Comparison of ENCODE assay signal across 10 cellular contexts in genomic region chr7:137999496-138000080, GRCh38. TPM values are rescaled to one million over a fixed set of nuclear protein-coding genes. Genes with fewer than 3 reads are reported as not detected.
DNase-seq lines count a peak whose midpoint lies in the region; ATAC-seq, FAIRE-seq and TF ChIP-seq lines count a peak whose summit lies in the region.
"Had no signal": no experiment of that assay in that cellular context is flagged by ENCODE, and none has a peak within 500 bp of the region (broad histone marks: within the 10 kb centered on the region; RNA-seq: fewer than 3 reads in every experiment).

No MANE protein-coding gene starts in this region.

- no peak for FAIRE-seq in H54 (lab: Jason Lieb, UNC)

- no peaks in the 10 kb centered on the region for H3K9me3 Mint-ChIP-seq in activated CD4-positive, alpha-beta T cell treated with anti-CD3 and anti-CD28 coated beads for 36 hours (ENCODE audit: low read depth)
- no peaks in the 10 kb centered on the region for H3K9me3 Mint-ChIP-seq in activated naive CD8-positive, alpha-beta T cell treated with anti-CD3 and anti-CD28 coated beads, Interleukin-2, amount 10 ng/mL, durations not matched to agents 7 days and 5 days

- H3K27ac ChIP-seq in subcutaneous abdominal adipose tissue (ENCODE audit: low read depth, low read length): peak overlapping the region; percentile 94

- peaks cover 14 to 58% (median 47%) of the 10 kb centered on the region in 5 donors for H3K4me1 ChIP-seq in subcutaneous abdominal adipose tissue (ENCODE audit: control insufficient read depth in 5 of 5, insufficient read depth in 5 of 5, low read length in 5 of 5)

- intact Hi-C loops in activated CD4-positive, alpha-beta T cell treated with anti-CD3 and anti-CD28 coated beads for 36 hours (cut with DNase I, micrococcal nuclease): loop anchor here (2.0 to 5.0 kb wide), 4 partner anchors 39 to 1341 kb away; partner anchors contain the start of genes TRIM24 (in 2 of the 2) and FMC1 (in 1 of the 2)
- intact Hi-C loops in sciatic nerve (cut with DNase I): no loop called here

- POLR2A ChIA-PET in activated CD4-positive, alpha-beta T cell treated with anti-CD3 and anti-CD28 coated beads for 36 hours (lab: Charles Lee): no interaction called here
- POLR2A ChIA-PET in activated naive CD8-positive, alpha-beta T cell treated with anti-CD3 and anti-CD28 coated beads, Interleukin-2, amount 10 ng/mL, durations not matched to agents 7 days and 5 days (lab: Charles Lee): interaction anchor here (0.8 to 1.0 kb wide), 3 partner anchors 64 to 96 kb away, joined by 3 to 6 read pairs (median 4); no protein-coding TSS in a partner anchor

- H3K27ac Mint-ChIP-seq in activated CD4-positive, alpha-beta T cell treated with anti-CD3 and anti-CD28 coated beads for 36 hours: peak overlapping the region; percentile 53
- no peak overlapping the region for H3K27ac Mint-ChIP-seq in activated naive CD8-positive, alpha-beta T cell treated with anti-CD3 and anti-CD28 coated beads, Interleukin-2, amount 10 ng/mL, durations not matched to agents 7 days and 5 days

- H3K4me3 Mint-ChIP-seq in activated CD4-positive, alpha-beta T cell treated with anti-CD3 and anti-CD28 coated beads for 36 hours: peak overlapping the region; percentile 82
- peak overlapping the region; percentile 92 for H3K4me3 Mint-ChIP-seq in activated naive CD8-positive, alpha-beta T cell treated with anti-CD3 and anti-CD28 coated beads, Interleukin-2, amount 10 ng/mL, durations not matched to agents 7 days and 5 days

- no peaks in the 10 kb centered on the region for H3K27me3 Mint-ChIP-seq in activated CD4-positive, alpha-beta T cell treated with anti-CD3 and anti-CD28 coated beads for 36 hours
- no peaks in the 10 kb centered on the region for H3K27me3 Mint-ChIP-seq in activated naive CD8-positive, alpha-beta T cell treated with anti-CD3 and anti-CD28 coated beads, Interleukin-2, amount 10 ng/mL, durations not matched to agents 7 days and 5 days

- H3K27me3 ChIP-seq in subcutaneous abdominal adipose tissue (ENCODE audit: control insufficient read depth in 5 of 5, insufficient read depth in 4 of 5, low read length in 5 of 5): no peaks in the 10 kb centered on the region

- no peak for ATAC-seq in activated CD4-positive, alpha-beta T cell treated with anti-CD3 and anti-CD28 coated beads for 36 hours
- ATAC-seq in activated naive CD8-positive, alpha-beta T cell treated with anti-CD3 and anti-CD28 coated beads, Interleukin-2, amount 10 ng/mL, durations not matched to agents 7 days and 5 days (ENCODE audit: low read depth): no peak
- no peak for ATAC-seq in sciatic nerve

- H3K4me1 Mint-ChIP-seq in activated CD4-positive, alpha-beta T cell treated with anti-CD3 and anti-CD28 coated beads for 36 hours: peaks cover 35% of the 10 kb centered on the region
- peaks cover 35% of the 10 kb centered on the region for H3K4me1 Mint-ChIP-seq in activated naive CD8-positive, alpha-beta T cell treated with anti-CD3 and anti-CD28 coated beads, Interleukin-2, amount 10 ng/mL, durations not matched to agents 7 days and 5 days

- peak overlapping the region; percentile 48 to 90 (median 72) for H3K9ac ChIP-seq in subcutaneous abdominal adipose tissue (ENCODE audit: low read length in 5 of 5)

- peaks cover 9% of the 10 kb centered on the region for H3K36me3 Mint-ChIP-seq in activated CD4-positive, alpha-beta T cell treated with anti-CD3 and anti-CD28 coated beads for 36 hours (ENCODE audit: low read depth)
- H3K36me3 Mint-ChIP-seq in activated naive CD8-positive, alpha-beta T cell treated with anti-CD3 and anti-CD28 coated beads, Interleukin-2, amount 10 ng/mL, durations not matched to agents 7 days and 5 days: peaks cover 11% of the 10 kb centered on the region

- TF ChIP-seq POLR2A in H54 (IDR thresholded peaks at IDR 0.05; ENCODE audit: low read depth, low read length): no peak

- no peaks in the 10 kb centered on the region for H3K36me3 ChIP-seq in subcutaneous abdominal adipose tissue (ENCODE audit: control insufficient read depth in 5 of 5, insufficient read depth in 5 of 5, low read length in 5 of 5)

- peak overlapping the region; percentile 95 for H3K4me3 ChIP-seq in iPS-18c (ENCODE audit: insufficient read depth, low read depth, low read length)
- peak overlapping the region; percentile 80 to 99 (median 84) for H3K4me3 ChIP-seq in subcutaneous abdominal adipose tissue (ENCODE audit: low read depth in 1 of 5, low read length in 5 of 5)

- H3K9me3 ChIP-seq in iPS-18c (ENCODE audit: control insufficient read depth, insufficient read depth, low read length) (no peaks in the 10 kb centered on the region), subcutaneous abdominal adipose tissue (ENCODE audit: control insufficient read depth in 5 of 5, low read length in 5 of 5) (no peaks in the 10 kb centered on the region)

- DNase-seq in activated CD4-positive, alpha-beta T cell treated with anti-CD3 and anti-CD28 coated beads for 36 hours: no peak
- no peak for DNase-seq in activated CD4-positive, alpha-beta T cell treated with anti-CD3 and anti-CD28 coated beads, Interleukin-2, amount 50 U/mL, for 48 hours
- no peak for DNase-seq in activated naive CD8-positive, alpha-beta T cell treated with anti-CD3 and anti-CD28 coated beads, Interleukin-2, amount 10 ng/mL, durations not matched to agents 7 days and 5 days
- DNase-seq in H54 (ENCODE audit: insufficient read length, low spot score) (no peak), SW480 (ENCODE audit: low spot score) (no peak), sciatic nerve (ENCODE audit: low spot score) (no peak)
- DNase-seq: activated CD8-positive, alpha-beta memory T cell treated with anti-CD3 and anti-CD28 coated beads, Interleukin-2, amount 50 U/mL, for 48 hours; stimulated activated CD4-positive, alpha-beta T cell treated with anti-CD3 and anti-CD28 coated beads, Interleukin-4, amount 100 ng/mL, for 24 hours had no signal

- CTCF ChIA-PET in activated CD4-positive, alpha-beta T cell treated with anti-CD3 and anti-CD28 coated beads for 36 hours (lab: Charles Lee): interaction anchor here (0.6 to 1.5 kb wide), 8 partner anchors 8 to 617 kb away, joined by 3 to 5 read pairs (median 3); no protein-coding TSS in a partner anchor

RNA-seq across cellular contexts. Expression of gene CREB3L2, which starts 2.3 kb away (rescaled TPM):
- total RNA-seq in activated CD4-positive, alpha-beta T cell treated with anti-CD3 and anti-CD28 coated beads for 36 hours: 10 to 100 TPM; 24.4 to 28.7 TPM
- 10 to 100 TPM; 20.6 to 25.4 TPM for total RNA-seq in activated naive CD8-positive, alpha-beta T cell treated with anti-CD3 and anti-CD28 coated beads, Interleukin-2, amount 10 ng/mL, durations not matched to agents 7 days and 5 days
- total RNA-seq in sciatic nerve: 103 TPM
